In the genomic region with DNA sequence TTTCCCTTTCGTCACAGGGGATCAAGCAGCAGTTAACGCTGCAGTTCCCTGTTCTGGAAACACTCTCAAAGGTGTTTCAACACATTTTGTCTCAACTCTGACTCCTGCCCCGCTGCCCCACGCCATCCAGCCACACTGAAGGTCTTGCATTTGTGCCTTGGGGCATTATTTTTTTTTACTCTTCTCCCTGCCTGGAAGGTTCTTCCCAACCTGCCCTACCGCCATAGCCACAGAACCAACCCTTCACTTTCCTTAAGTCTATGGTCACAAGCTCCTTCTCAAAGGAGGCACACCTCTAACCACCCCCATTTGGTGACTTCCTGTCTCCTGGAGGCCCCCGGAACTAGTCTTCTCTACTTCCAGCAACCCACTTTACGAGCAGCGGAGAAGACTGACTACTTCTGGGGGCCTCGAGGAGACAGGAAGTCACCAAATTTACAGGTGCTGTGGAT, we compare ENCODE assay signal across 9 cellular contexts. TPM values are rescaled to one million over a fixed set of nuclear protein-coding genes. Genes with fewer than 3 reads are reported as not detected.
DNase-seq lines count a peak whose midpoint lies in the region; ATAC-seq, FAIRE-seq and TF ChIP-seq lines count a peak whose summit lies in the region.
"Had no signal": no experiment of that assay in that cellular context is flagged by ENCODE, and none has a peak within 500 bp of the region (broad histone marks: within the 10 kb centered on the region; RNA-seq: fewer than 3 reads in every experiment).

No MANE protein-coding gene starts in this region.

- intact Hi-C loops in activated CD4-positive, alpha-beta memory T cell treated with anti-CD3 and anti-CD28 coated beads for 36 hours (cut with micrococcal nuclease): no loop called here

- no peaks in the 10 kb centered on the region for H3K27me3 ChIP-seq in neural progenitor cell
- H3K27me3 ChIP-seq: pancreas had no signal

- peak overlapping the region; percentile 55 for H3K27ac Mint-ChIP-seq in activated CD4-positive, alpha-beta memory T cell treated with anti-CD3 and anti-CD28 coated beads for 36 hours
- no peak overlapping the region for H3K27ac Mint-ChIP-seq in neural progenitor cell

- H3F3A ChIP-seq in neural progenitor cell (ENCODE audit: low read depth): no peaks in the 10 kb centered on the region

- no peak overlapping the region for H3K27ac ChIP-seq in neural progenitor cell
- H3K27ac ChIP-seq: pancreas had no signal

- no peak for FAIRE-seq in frontal cortex (lab: Jason Lieb, UNC)
- FAIRE-seq: pancreas had no signal

- no peaks in the 10 kb centered on the region for H3K4me1 ChIP-seq in neural progenitor cell
- H3K4me1 ChIP-seq: pancreas had no signal

- no peaks in the 10 kb centered on the region for H3K36me3 Mint-ChIP-seq in activated CD4-positive, alpha-beta memory T cell treated with anti-CD3 and anti-CD28 coated beads for 36 hours
- H3K36me3 Mint-ChIP-seq in neural progenitor cell: no peaks in the 10 kb centered on the region

- H3K9ac ChIP-seq in neural progenitor cell: no peak overlapping the region

- H3K9me3 ChIP-seq in neural progenitor cell (ENCODE audit: low read depth): no peaks in the 10 kb centered on the region
- H3K9me3 ChIP-seq: pancreas had no signal

- peak overlapping the region; percentile 54 for H3K4me3 Mint-ChIP-seq in activated CD4-positive, alpha-beta memory T cell treated with anti-CD3 and anti-CD28 coated beads for 36 hours
- H3K4me3 Mint-ChIP-seq in neural progenitor cell: no peak overlapping the region

- TF ChIP-seq CTCF in neural progenitor cell (IDR thresholded peaks at IDR 0.05): no peak

- POLR2A ChIA-PET in activated CD4-positive, alpha-beta memory T cell treated with anti-CD3 and anti-CD28 coated beads for 36 hours (lab: Charles Lee): no interaction called here

- peak overlapping the region; percentile 16 for H2AFZ ChIP-seq in neural progenitor cell (replicated peaks)

- H4K20me1 ChIP-seq in neural progenitor cell (ENCODE audit: low read depth): no peaks in the 10 kb centered on the region

- no peaks in the 10 kb centered on the region for H3K36me3 ChIP-seq in neural progenitor cell
- H3K36me3 ChIP-seq: pancreas had no signal

- no peak overlapping the region for H3K4me3 ChIP-seq in neural progenitor cell
- H3K4me3 ChIP-seq: pancreas had no signal

- ATAC-seq in GM18868 (IDR thresholded peaks at IDR 0.05; ENCODE audit: unreplicated experiment) (peak; percentile 69), HG02870 (IDR thresholded peaks at IDR 0.05; ENCODE audit: unreplicated experiment) (peak; percentile 96)

- H3K4me2 ChIP-seq in neural progenitor cell: no peak overlapping the region

- H3K79me2 ChIP-seq in neural progenitor cell (ENCODE audit: low read depth): no peaks in the 10 kb centered on the region

- H3K4me1 Mint-ChIP-seq in activated CD4-positive, alpha-beta memory T cell treated with anti-CD3 and anti-CD28 coated beads for 36 hours (ENCODE audit: low read depth): peaks cover 10% of the 10 kb centered on the region
- H3K4me1 Mint-ChIP-seq in neural progenitor cell: peaks cover 2% of the 10 kb centered on the region

- CTCF ChIA-PET in activated CD4-positive, alpha-beta memory T cell treated with anti-CD3 and anti-CD28 coated beads for 36 hours (lab: Charles Lee): no interaction called here

- peak; percentile 18 for DNase-seq in activated CD4-positive, alpha-beta memory T cell treated with anti-CD3 and anti-CD28 coated beads for 36 hours
- DNase-seq in neural progenitor cell (ENCODE audit: low spot score) (no peak), globus pallidus (ENCODE audit: low spot score) (no peak), Ammon's horn (ENCODE audit: low spot score) (no peak), frontal cortex (ENCODE audit: low spot score in 2 of 2) (no peak)
- no peak for DNase-seq in effector CD4-positive, alpha-beta T cell
- DNase-seq: pancreas had no signal

- H3K9me3 Mint-ChIP-seq in activated CD4-positive, alpha-beta memory T cell treated with anti-CD3 and anti-CD28 coated beads for 36 hours: no peaks in the 10 kb centered on the region
- peaks cover 2% of the 10 kb centered on the region for H3K9me3 Mint-ChIP-seq in neural progenitor cell

- peaks cover 9% of the 10 kb centered on the region for H3K27me3 Mint-ChIP-seq in activated CD4-positive, alpha-beta memory T cell treated with anti-CD3 and anti-CD28 coated beads for 36 hours
- H3K27me3 Mint-ChIP-seq in neural progenitor cell (ENCODE audit: insufficient read depth, low read depth): peaks cover 3% of the 10 kb centered on the region

RNA-seq across cellular contexts. Expression of gene KL, which starts 17.2 kb away (rescaled TPM):
- under 1 TPM; 0.12 to 0.19 TPM for total RNA-seq in activated CD4-positive, alpha-beta memory T cell treated with anti-CD3 and anti-CD28 coated beads for 36 hours
- total RNA-seq in neural progenitor cell (ENCODE audit: low replicate concordance) (not detected in 2 replicates), frontal cortex (2.0 TPM)
